ENCODE assay signal across 1 cellular context in genomic region chr1:153742411-153743142, GRCh38.
TF ChIP-seq lines count a peak whose summit lies in the region.

No MANE protein-coding gene starts in this region.

TF ChIP-seq in H1, 55 proteins besides CTCF, POLR2A, EP300 and RAD21:
- TF ChIP-seq, protein P1, sequence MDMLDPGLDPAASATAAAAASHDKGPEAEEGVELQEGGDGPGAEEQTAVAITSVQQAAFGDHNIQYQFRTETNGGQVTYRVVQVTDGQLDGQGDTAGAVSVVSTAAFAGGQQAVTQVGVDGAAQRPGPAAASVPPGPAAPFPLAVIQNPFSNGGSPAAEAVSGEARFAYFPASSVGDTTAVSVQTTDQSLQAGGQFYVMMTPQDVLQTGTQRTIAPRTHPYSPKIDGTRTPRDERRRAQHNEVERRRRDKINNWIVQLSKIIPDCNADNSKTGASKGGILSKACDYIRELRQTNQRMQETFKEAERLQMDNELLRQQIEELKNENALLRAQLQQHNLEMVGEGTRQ (IDR thresholded peaks at IDR 0.05; ENCODE audit: low read length) = no peak
- TF ChIP-seq BACH1 (IDR thresholded peaks at IDR 0.05; ENCODE audit: low read length) (no peak), GTF2F1 (IDR thresholded peaks at IDR 0.05; ENCODE audit: borderline replicate concordance, low read depth, low read length) (no peak), TAF7 (optimal IDR thresholded peaks at IDR 0.05; ENCODE audit: borderline replicate concordance, low read depth, low read length) (no peak), NANOG (IDR thresholded peaks at IDR 0.05; ENCODE audit: insufficient read depth, low read depth, low read length, poor library complexity, severe bottlenecking) (no peak), SP1 (IDR thresholded peaks at IDR 0.05; ENCODE audit: low read depth, low read length) (no peak), EGR1 (IDR thresholded peaks at IDR 0.05; ENCODE audit: borderline replicate concordance, low read depth, low read length) (no peak), CBX5 (IDR thresholded peaks at IDR 0.05; ENCODE audit: low read depth, low read length) (no peak), MAFK (IDR thresholded peaks at IDR 0.05; ENCODE audit: low read depth, low read length) (no peak), CTBP2 (IDR thresholded peaks at IDR 0.05; ENCODE audit: borderline replicate concordance, insufficient read depth, insufficient read length, low read length) (no peak), EZH2 (IDR thresholded peaks at IDR 0.05; ENCODE audit: low read depth, low read length, severe bottlenecking) (no peak), ZNF274 (IDR thresholded peaks at IDR 0.05; ENCODE audit: borderline replicate concordance, extremely low read depth, low read length) (no peak), RFX5 (IDR thresholded peaks at IDR 0.05; ENCODE audit: borderline replicate concordance, low read depth, low read length) (no peak), SUZ12 (IDR thresholded peaks at IDR 0.05; ENCODE audit: low read length) (no peak), KDM5A (IDR thresholded peaks at IDR 0.05; ENCODE audit: low read length) (no peak), MAX (IDR thresholded peaks at IDR 0.05) (no peak)
- TF ChIP-seq, protein P2, sequence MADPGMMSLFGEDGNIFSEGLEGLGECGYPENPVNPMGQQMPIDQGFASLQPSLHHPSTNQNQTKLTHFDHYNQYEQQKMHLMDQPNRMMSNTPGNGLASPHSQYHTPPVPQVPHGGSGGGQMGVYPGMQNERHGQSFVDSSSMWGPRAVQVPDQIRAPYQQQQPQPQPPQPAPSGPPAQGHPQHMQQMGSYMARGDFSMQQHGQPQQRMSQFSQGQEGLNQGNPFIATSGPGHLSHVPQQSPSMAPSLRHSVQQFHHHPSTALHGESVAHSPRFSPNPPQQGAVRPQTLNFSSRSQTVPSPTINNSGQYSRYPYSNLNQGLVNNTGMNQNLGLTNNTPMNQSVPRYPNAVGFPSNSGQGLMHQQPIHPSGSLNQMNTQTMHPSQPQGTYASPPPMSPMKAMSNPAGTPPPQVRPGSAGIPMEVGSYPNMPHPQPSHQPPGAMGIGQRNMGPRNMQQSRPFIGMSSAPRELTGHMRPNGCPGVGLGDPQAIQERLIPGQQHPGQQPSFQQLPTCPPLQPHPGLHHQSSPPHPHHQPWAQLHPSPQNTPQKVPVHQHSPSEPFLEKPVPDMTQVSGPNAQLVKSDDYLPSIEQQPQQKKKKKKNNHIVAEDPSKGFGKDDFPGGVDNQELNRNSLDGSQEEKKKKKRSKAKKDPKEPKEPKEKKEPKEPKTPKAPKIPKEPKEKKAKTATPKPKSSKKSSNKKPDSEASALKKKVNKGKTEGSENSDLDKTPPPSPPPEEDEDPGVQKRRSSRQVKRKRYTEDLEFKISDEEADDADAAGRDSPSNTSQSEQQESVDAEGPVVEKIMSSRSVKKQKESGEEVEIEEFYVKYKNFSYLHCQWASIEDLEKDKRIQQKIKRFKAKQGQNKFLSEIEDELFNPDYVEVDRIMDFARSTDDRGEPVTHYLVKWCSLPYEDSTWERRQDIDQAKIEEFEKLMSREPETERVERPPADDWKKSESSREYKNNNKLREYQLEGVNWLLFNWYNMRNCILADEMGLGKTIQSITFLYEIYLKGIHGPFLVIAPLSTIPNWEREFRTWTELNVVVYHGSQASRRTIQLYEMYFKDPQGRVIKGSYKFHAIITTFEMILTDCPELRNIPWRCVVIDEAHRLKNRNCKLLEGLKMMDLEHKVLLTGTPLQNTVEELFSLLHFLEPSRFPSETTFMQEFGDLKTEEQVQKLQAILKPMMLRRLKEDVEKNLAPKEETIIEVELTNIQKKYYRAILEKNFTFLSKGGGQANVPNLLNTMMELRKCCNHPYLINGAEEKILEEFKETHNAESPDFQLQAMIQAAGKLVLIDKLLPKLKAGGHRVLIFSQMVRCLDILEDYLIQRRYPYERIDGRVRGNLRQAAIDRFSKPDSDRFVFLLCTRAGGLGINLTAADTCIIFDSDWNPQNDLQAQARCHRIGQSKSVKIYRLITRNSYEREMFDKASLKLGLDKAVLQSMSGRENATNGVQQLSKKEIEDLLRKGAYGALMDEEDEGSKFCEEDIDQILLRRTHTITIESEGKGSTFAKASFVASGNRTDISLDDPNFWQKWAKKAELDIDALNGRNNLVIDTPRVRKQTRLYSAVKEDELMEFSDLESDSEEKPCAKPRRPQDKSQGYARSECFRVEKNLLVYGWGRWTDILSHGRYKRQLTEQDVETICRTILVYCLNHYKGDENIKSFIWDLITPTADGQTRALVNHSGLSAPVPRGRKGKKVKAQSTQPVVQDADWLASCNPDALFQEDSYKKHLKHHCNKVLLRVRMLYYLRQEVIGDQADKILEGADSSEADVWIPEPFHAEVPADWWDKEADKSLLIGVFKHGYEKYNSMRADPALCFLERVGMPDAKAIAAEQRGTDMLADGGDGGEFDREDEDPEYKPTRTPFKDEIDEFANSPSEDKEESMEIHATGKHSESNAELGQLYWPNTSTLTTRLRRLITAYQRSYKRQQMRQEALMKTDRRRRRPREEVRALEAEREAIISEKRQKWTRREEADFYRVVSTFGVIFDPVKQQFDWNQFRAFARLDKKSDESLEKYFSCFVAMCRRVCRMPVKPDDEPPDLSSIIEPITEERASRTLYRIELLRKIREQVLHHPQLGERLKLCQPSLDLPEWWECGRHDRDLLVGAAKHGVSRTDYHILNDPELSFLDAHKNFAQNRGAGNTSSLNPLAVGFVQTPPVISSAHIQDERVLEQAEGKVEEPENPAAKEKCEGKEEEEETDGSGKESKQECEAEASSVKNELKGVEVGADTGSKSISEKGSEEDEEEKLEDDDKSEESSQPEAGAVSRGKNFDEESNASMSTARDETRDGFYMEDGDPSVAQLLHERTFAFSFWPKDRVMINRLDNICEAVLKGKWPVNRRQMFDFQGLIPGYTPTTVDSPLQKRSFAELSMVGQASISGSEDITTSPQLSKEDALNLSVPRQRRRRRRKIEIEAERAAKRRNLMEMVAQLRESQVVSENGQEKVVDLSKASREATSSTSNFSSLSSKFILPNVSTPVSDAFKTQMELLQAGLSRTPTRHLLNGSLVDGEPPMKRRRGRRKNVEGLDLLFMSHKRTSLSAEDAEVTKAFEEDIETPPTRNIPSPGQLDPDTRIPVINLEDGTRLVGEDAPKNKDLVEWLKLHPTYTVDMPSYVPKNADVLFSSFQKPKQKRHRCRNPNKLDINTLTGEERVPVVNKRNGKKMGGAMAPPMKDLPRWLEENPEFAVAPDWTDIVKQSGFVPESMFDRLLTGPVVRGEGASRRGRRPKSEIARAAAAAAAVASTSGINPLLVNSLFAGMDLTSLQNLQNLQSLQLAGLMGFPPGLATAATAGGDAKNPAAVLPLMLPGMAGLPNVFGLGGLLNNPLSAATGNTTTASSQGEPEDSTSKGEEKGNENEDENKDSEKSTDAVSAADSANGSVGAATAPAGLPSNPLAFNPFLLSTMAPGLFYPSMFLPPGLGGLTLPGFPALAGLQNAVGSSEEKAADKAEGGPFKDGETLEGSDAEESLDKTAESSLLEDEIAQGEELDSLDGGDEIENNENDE (IDR thresholded peaks at IDR 0.05; ENCODE audit: insufficient replicate concordance, low read length) = no peak
- TF ChIP-seq, protein P3, sequence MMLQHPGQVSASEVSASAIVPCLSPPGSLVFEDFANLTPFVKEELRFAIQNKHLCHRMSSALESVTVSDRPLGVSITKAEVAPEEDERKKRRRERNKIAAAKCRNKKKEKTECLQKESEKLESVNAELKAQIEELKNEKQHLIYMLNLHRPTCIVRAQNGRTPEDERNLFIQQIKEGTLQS (IDR thresholded peaks at IDR 0.05; ENCODE audit: insufficient read depth, low read depth, low read length) = no peak
